1 cellular context compared by ENCODE assay signal in the genomic region with DNA sequence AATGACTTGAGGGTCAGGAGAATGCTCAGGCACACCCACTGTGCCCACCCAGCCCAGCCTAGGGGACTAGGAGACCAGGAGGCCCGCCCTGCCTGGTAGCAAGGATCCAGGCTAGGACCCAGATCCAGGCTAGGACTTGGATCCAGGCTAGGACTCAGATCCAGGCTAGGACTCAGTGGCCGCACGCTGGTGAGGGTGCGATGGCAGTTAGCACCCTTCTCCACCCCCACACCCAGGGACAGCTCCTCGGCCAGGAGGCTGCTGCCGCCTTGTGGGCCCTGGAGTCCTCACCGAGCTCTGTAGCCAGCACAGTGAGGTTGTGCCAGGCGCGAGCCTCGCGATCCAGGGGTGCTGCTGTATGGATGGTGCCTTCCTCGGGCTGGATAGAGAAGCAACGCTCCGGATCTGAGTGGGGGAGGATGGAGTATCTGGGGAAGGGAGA.
TF ChIP-seq lines count a peak whose summit lies in the region.

No MANE protein-coding gene starts in this region.

TF ChIP-seq in GM12878, 131 proteins besides CTCF, POLR2A, EP300 and RAD21:
- TF ChIP-seq RB1 (IDR thresholded peaks at IDR 0.05; ENCODE audit: borderline replicate concordance): no peak
- TF ChIP-seq POLR2AphosphoS5 (IDR thresholded peaks at IDR 0.05; ENCODE audit: low read length): no peak
- TF ChIP-seq, protein P1, sequence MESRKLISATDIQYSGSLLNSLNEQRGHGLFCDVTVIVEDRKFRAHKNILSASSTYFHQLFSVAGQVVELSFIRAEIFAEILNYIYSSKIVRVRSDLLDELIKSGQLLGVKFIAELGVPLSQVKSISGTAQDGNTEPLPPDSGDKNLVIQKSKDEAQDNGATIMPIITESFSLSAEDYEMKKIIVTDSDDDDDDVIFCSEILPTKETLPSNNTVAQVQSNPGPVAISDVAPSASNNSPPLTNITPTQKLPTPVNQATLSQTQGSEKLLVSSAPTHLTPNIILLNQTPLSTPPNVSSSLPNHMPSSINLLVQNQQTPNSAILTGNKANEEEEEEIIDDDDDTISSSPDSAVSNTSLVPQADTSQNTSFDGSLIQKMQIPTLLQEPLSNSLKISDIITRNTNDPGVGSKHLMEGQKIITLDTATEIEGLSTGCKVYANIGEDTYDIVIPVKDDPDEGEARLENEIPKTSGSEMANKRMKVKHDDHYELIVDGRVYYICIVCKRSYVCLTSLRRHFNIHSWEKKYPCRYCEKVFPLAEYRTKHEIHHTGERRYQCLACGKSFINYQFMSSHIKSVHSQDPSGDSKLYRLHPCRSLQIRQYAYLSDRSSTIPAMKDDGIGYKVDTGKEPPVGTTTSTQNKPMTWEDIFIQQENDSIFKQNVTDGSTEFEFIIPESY (IDR thresholded peaks at IDR 0.05): 0 out of 2 replicates have a peak, but pooled peaks have one; percentile 39
